ENCODE assay signal across 23 cellular contexts in the genomic region with DNA sequence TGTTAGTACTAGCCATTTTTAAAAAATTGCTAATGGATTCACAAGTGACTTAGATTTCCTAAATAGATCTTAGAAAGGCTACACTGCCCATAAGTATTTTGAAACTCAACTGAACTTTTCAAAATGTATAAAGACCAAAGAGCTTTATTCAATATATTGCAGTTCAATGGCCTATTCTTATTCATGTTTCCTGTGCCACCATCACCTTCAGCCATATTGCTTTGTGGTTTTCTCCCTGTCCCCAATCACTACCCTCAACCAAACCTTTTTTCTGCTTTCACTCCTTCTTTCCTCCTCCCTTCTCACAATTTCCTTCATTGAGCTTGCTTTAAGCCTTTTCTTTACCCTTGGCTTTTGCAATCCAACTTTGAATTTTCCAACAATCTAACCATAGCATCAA.
DNase-seq lines count a peak whose midpoint lies in the region; ATAC-seq, FAIRE-seq and TF ChIP-seq lines count a peak whose summit lies in the region.
"Had no signal": no experiment of that assay in that cellular context is flagged by ENCODE, and none has a peak within 500 bp of the region (broad histone marks: within the 10 kb centered on the region; RNA-seq: fewer than 3 reads in every experiment).

No MANE protein-coding gene starts in this region.

- intact Hi-C loops in activated naive CD4-positive, alpha-beta T cell treated with anti-CD3 and anti-CD28 coated beads for 36 hours (cut with micrococcal nuclease) = no loop called here
- intact Hi-C loops in mammary epithelial cell (cut with micrococcal nuclease) = no loop called here

- H3K27me3 ChIP-seq in MM.1S (replicated peaks; ENCODE audit: insufficient read depth, low read length) (no peaks in the 10 kb centered on the region), mammary epithelial cell (ENCODE audit: insufficient read depth, low read length) (no peaks in the 10 kb centered on the region)

- dilution Hi-C loops in mammary epithelial cell (cut with HindIII; ENCODE audit: low sequenced_read_pairs) = no loop called here

- H3K9me3 Mint-ChIP-seq in activated naive CD4-positive, alpha-beta T cell treated with anti-CD3 and anti-CD28 coated beads for 36 hours = no peaks in the 10 kb centered on the region
- H3K9me3 Mint-ChIP-seq in activated T-helper 17 cell treated with anti-CD3 and anti-CD28 coated beads, Interleukin-2, amount 50 U/mL, for 72 hours = no peaks in the 10 kb centered on the region
- H3K9me3 Mint-ChIP-seq in natural killer cell treated with Interleukin-12 subunit alpha and Interleukin-12 subunit beta and Interleukin-15 and Interleukin-18, amount 100 ng/mL, for 72 hours = peaks cover 3% of the 10 kb centered on the region

- H3K4me3 Mint-ChIP-seq in activated naive CD4-positive, alpha-beta T cell treated with anti-CD3 and anti-CD28 coated beads for 36 hours = no peak overlapping the region
- H3K4me3 Mint-ChIP-seq in activated T-helper 17 cell treated with anti-CD3 and anti-CD28 coated beads, Interleukin-2, amount 50 U/mL, for 72 hours = no peak overlapping the region
- peak overlapping the region; percentile 3 for H3K4me3 Mint-ChIP-seq in natural killer cell treated with Interleukin-12 subunit alpha and Interleukin-12 subunit beta and Interleukin-15 and Interleukin-18, amount 100 ng/mL, for 72 hours

- BruUV-seq in mammary epithelial cell (replicated peaks; lab: Mats Ljungman, UMichigan) = no TSS peak

- no peaks in the 10 kb centered on the region for H3K9me3 ChIP-seq in MM.1S (replicated peaks; ENCODE audit: insufficient read depth, low read length)
- H3K9me3 ChIP-seq in mammary epithelial cell (replicated peaks; ENCODE audit: insufficient read depth, low read length) = no peaks in the 10 kb centered on the region

- peak; percentile 70 for FAIRE-seq in GM12892 (lab: Jason Lieb, UNC)
- FAIRE-seq: H54, K562 had no signal

- no peak for ATAC-seq in activated T-helper 17 cell treated with anti-CD3 and anti-CD28 coated beads, Interleukin-2, amount 50 U/mL, for 72 hours (replicated peaks)
- peak in 1 of 2 donors; percentile 53 for ATAC-seq in natural killer cell treated with Interleukin-12 subunit alpha and Interleukin-12 subunit beta and Interleukin-15 and Interleukin-18, amount 100 ng/mL, for 72 hours
- ATAC-seq in GM18519 (IDR thresholded peaks at IDR 0.05; ENCODE audit: low FRiP score, unreplicated experiment) = no peak
- ATAC-seq: K562 had no signal

- H3K27ac ChIP-seq in MM.1S (ENCODE audit: low read length) (no peak overlapping the region), mammary epithelial cell (ENCODE audit: insufficient read depth, low read depth, low read length) (no peak overlapping the region)
- H3K27ac ChIP-seq: RWPE1, SK-N-MC had no signal

- no peak for TF ChIP-seq POLR2A in GM12892 (IDR thresholded peaks at IDR 0.05; ENCODE audit: low read depth, low read length)

- H3K27ac Mint-ChIP-seq in activated naive CD4-positive, alpha-beta T cell treated with anti-CD3 and anti-CD28 coated beads for 36 hours = peak overlapping the region; percentile 66
- H3K27ac Mint-ChIP-seq in activated T-helper 17 cell treated with anti-CD3 and anti-CD28 coated beads, Interleukin-2, amount 50 U/mL, for 72 hours = peak overlapping the region; percentile 1
- peak overlapping the region; percentile 1 to 9 for H3K27ac Mint-ChIP-seq in natural killer cell treated with Interleukin-12 subunit alpha and Interleukin-12 subunit beta and Interleukin-15 and Interleukin-18, amount 100 ng/mL, for 72 hours

- no peaks in the 10 kb centered on the region for H3K27me3 Mint-ChIP-seq in activated naive CD4-positive, alpha-beta T cell treated with anti-CD3 and anti-CD28 coated beads for 36 hours (ENCODE audit: low read depth)
- H3K27me3 Mint-ChIP-seq in activated T-helper 17 cell treated with anti-CD3 and anti-CD28 coated beads, Interleukin-2, amount 50 U/mL, for 72 hours = no peaks in the 10 kb centered on the region
- H3K27me3 Mint-ChIP-seq in natural killer cell treated with Interleukin-12 subunit alpha and Interleukin-12 subunit beta and Interleukin-15 and Interleukin-18, amount 100 ng/mL, for 72 hours = no peaks in the 10 kb centered on the region

- H3K4me1 Mint-ChIP-seq in activated naive CD4-positive, alpha-beta T cell treated with anti-CD3 and anti-CD28 coated beads for 36 hours (ENCODE audit: low read depth) = peaks cover 32% of the 10 kb centered on the region
- peaks cover 11% of the 10 kb centered on the region for H3K4me1 Mint-ChIP-seq in activated T-helper 17 cell treated with anti-CD3 and anti-CD28 coated beads, Interleukin-2, amount 50 U/mL, for 72 hours
- H3K4me1 Mint-ChIP-seq in natural killer cell treated with Interleukin-12 subunit alpha and Interleukin-12 subunit beta and Interleukin-15 and Interleukin-18, amount 100 ng/mL, for 72 hours (ENCODE audit: low read depth in 2 of 2) = peaks cover 6 to 11% of the 10 kb centered on the region in 2 donors

- in situ Hi-C loops in mammary epithelial cell (cut with MboI; ENCODE audit: low sequenced_read_pairs in 2 of 2) = no loop called here

- TF ChIP-seq CTCF in MM.1S (IDR thresholded peaks at IDR 0.05; ENCODE audit: low read length) (no peak), mammary epithelial cell (conservative IDR thresholded peaks at IDR 0.05 in 1 of 2, IDR thresholded peaks at IDR 0.05 in 1 of 2; ENCODE audit: extremely low read depth in 1 of 2, insufficient read depth in 1 of 2, low read depth in 1 of 2, low read length in 2 of 2) (no peak)

- H3K4me3 ChIP-seq in MM.1S (ENCODE audit: low read length) (no peak overlapping the region), mammary epithelial cell (replicated peaks in 1 of 3; ENCODE audit: insufficient read depth in 1 of 3, low read depth in 2 of 3, low read length in 3 of 3) (no peak overlapping the region)
- H3K4me3 ChIP-seq: K562, SK-N-MC had no signal

- DNase-seq in activated naive CD4-positive, alpha-beta T cell treated with anti-CD3 and anti-CD28 coated beads for 36 hours = no peak
- no peak for DNase-seq in activated naive CD4-positive, alpha-beta T cell treated with Interleukin-2 at 50 U/mL for 16 hours
- DNase-seq in GM12892 (ENCODE audit: insufficient read length) (no peak), MM.1S (no peak), mammary epithelial cell (no peak)
- no peak for DNase-seq in natural killer cell treated with Interleukin-12 subunit alpha and Interleukin-12 subunit beta and Interleukin-15 and Interleukin-18, amount 100 ng/mL, for 72 hours (ENCODE audit: low spot score)
- DNase-seq: AML-193, C1 segment of cervical spinal cord, EL, GF-D8, NCI-H1092, NCI-H1436 treated with DMSO at 0.1 percent for 48 hours, NCI-H1930, NCI-H2227 treated with DMSO at 0.1 percent for 48 hours, NCI-H510A, NCI-H748 treated with DMSO at 0.1 percent for 48 hours, SHP77 treated with DMSO at 0.1 percent for 48 hours had no signal

- 0 out of 2 replicates have a peak, but pooled peaks cover 4% of the 10 kb centered on the region for H3K36me3 ChIP-seq in MM.1S (replicated peaks; ENCODE audit: insufficient read depth, low read length)
- peaks cover 5% of the 10 kb centered on the region for H3K36me3 ChIP-seq in mammary epithelial cell (ENCODE audit: insufficient read depth, low read length)

- CTCF ChIA-PET in activated naive CD4-positive, alpha-beta T cell treated with anti-CD3 and anti-CD28 coated beads for 36 hours (lab: Charles Lee) = no interaction called here
- CTCF ChIA-PET in mammary epithelial cell (lab: Charles Lee; ENCODE audit: low non-redundant PET) = no interaction called here

- H3K4me2 ChIP-seq in MM.1S (ENCODE audit: low read depth, low read length) (no peak overlapping the region), mammary epithelial cell (ENCODE audit: insufficient read depth, low read depth, low read length) (no peak overlapping the region)

- H3K9me2 ChIP-seq in MM.1S (replicated peaks; ENCODE audit: insufficient read depth, low read length) = no peaks in the 10 kb centered on the region

- peaks cover 21% of the 10 kb centered on the region for H3K36me3 Mint-ChIP-seq in activated naive CD4-positive, alpha-beta T cell treated with anti-CD3 and anti-CD28 coated beads for 36 hours (ENCODE audit: low read depth)
- peaks cover 68% of the 10 kb centered on the region for H3K36me3 Mint-ChIP-seq in activated T-helper 17 cell treated with anti-CD3 and anti-CD28 coated beads, Interleukin-2, amount 50 U/mL, for 72 hours (ENCODE audit: low read depth)
- H3K36me3 Mint-ChIP-seq in natural killer cell treated with Interleukin-12 subunit alpha and Interleukin-12 subunit beta and Interleukin-15 and Interleukin-18, amount 100 ng/mL, for 72 hours = peaks cover 6% of the 10 kb centered on the region

- H3F3A ChIP-seq in MM.1S (ENCODE audit: insufficient read depth, low read length) = no peaks in the 10 kb centered on the region

- H4K20me1 ChIP-seq in MM.1S (ENCODE audit: insufficient read depth, low read length) (no peaks in the 10 kb centered on the region), mammary epithelial cell (ENCODE audit: insufficient read depth, low read length) (no peaks in the 10 kb centered on the region)

- no peaks in the 10 kb centered on the region for H3K4me1 ChIP-seq in MM.1S (ENCODE audit: low read length)
- no peaks in the 10 kb centered on the region for H3K4me1 ChIP-seq in mammary epithelial cell (ENCODE audit: insufficient read depth, low read length)

- H3K79me2 ChIP-seq in MM.1S (ENCODE audit: low read length) (no peaks in the 10 kb centered on the region), mammary epithelial cell (ENCODE audit: insufficient read depth, low read length) (no peaks in the 10 kb centered on the region)

- H3K9ac ChIP-seq in MM.1S (ENCODE audit: low read length) = no peak overlapping the region
- no peak overlapping the region for H3K9ac ChIP-seq in mammary epithelial cell (ENCODE audit: insufficient read depth, low read length)

- H2AFZ ChIP-seq in MM.1S (ENCODE audit: low read length) (no peak overlapping the region), mammary epithelial cell (ENCODE audit: low read depth, low read length) (no peak overlapping the region)

Comparison
In these comparisons a context has a peak if more than half of its experiments do, and no peak if none do; other contexts are left out.
1. H3K27ac Mint-ChIP-seq: peak in every context shown above with its lines; median percentile 66 in activated naive CD4-positive, alpha-beta T cell treated with anti-CD3 and anti-CD28 coated beads for 36 hours; 5 in natural killer cell treated with Interleukin-12 subunit alpha and Interleukin-12 subunit beta and Interleukin-15 and Interleukin-18, amount 100 ng/mL, for 72 hours; 1 in activated T-helper 17 cell treated with anti-CD3 and anti-CD28 coated beads, Interleukin-2, amount 50 U/mL, for 72 hours.